Comparison of ENCODE assay signal across 1 cellular context in the genomic region with DNA sequence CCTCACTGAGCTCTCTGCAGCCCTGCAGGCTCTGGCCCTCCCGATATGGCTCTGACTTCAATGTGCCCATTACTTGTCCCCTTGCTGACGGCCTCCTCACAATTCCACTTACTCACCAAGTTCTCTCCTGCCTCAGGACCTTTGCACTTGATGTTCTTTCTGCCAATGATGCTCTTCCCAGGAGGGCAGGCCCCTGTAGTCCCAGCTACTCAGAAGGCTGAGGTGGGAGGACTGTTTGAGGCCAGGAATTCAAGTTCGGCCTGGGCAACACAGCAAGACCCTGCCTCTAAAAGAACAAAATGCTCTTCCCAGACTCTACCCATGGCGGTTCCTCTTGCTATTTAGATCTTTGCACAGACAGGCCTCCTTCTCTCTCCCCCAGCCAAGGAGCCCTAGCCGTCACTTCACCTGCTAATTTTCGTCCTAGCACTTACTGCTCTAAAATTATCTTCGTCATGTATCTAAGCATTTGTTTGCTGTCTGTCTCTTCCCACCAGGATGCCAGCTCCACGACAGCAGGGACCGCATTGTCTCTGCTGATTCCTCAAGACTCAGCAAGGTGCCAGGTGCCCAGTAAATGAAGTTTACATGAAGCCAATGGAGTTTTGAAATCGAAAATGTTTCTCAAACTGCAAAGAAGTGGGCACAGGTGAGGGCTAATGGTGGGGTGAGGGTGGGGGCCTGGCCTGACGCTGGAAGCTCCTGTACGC.
TF ChIP-seq lines count a peak whose summit lies in the region.

No MANE protein-coding gene starts in this region.

TF ChIP-seq in HEK293, 187 proteins besides CTCF, POLR2A, EP300 and RAD21 (continued from another document):
- no peak for TF ChIP-seq ZNF23 (tag by site-specific recombination; IDR thresholded peaks at IDR 0.05; ENCODE audit: borderline replicate concordance)
- TF ChIP-seq BCL11A (tag by site-specific recombination; IDR thresholded peaks at IDR 0.05; ENCODE audit: low read depth): no peak
- TF ChIP-seq ZNF114 (tag by site-specific recombination; IDR thresholded peaks at IDR 0.05): no peak
- TF ChIP-seq, protein P1, sequence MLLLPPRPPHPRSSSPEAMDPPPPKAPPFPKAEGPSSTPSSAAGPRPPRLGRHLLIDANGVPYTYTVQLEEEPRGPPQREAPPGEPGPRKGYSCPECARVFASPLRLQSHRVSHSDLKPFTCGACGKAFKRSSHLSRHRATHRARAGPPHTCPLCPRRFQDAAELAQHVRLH (tag by site-specific recombination; IDR thresholded peaks at IDR 0.05): 0 out of 2 replicates have a peak, but pooled peaks have one; percentile 29
- TF ChIP-seq ZIC2 (tag by site-specific recombination; IDR thresholded peaks at IDR 0.05): peak; percentile 92
- TF ChIP-seq ZNF560 (tag by site-specific recombination; IDR thresholded peaks at IDR 0.05; ENCODE audit: borderline replicate concordance): no peak
- TF ChIP-seq, protein P2, sequence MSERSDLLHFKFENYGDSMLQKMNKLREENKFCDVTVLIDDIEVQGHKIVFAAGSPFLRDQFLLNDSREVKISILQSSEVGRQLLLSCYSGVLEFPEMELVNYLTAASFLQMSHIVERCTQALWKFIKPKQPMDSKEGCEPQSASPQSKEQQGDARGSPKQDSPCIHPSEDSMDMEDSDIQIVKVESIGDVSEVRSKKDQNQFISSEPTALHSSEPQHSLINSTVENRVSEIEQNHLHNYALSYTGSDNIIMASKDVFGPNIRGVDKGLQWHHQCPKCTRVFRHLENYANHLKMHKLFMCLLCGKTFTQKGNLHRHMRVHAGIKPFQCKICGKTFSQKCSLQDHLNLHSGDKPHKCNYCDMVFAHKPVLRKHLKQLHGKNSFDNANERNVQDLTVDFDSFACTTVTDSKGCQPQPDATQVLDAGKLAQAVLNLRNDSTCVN (tag by site-specific recombination; optimal IDR thresholded peaks at IDR 0.05): peak; percentile 22
- 0 out of 2 replicates have a peak, but pooled peaks have one; percentile 32 for TF ChIP-seq ZBTB8A (tag by site-specific recombination; IDR thresholded peaks at IDR 0.05)
- TF ChIP-seq ZBTB20 (tag by site-specific recombination; IDR thresholded peaks at IDR 0.05): peak; percentile 11; the same call in 1 of the 2 replicates
- TF ChIP-seq, protein P3, sequence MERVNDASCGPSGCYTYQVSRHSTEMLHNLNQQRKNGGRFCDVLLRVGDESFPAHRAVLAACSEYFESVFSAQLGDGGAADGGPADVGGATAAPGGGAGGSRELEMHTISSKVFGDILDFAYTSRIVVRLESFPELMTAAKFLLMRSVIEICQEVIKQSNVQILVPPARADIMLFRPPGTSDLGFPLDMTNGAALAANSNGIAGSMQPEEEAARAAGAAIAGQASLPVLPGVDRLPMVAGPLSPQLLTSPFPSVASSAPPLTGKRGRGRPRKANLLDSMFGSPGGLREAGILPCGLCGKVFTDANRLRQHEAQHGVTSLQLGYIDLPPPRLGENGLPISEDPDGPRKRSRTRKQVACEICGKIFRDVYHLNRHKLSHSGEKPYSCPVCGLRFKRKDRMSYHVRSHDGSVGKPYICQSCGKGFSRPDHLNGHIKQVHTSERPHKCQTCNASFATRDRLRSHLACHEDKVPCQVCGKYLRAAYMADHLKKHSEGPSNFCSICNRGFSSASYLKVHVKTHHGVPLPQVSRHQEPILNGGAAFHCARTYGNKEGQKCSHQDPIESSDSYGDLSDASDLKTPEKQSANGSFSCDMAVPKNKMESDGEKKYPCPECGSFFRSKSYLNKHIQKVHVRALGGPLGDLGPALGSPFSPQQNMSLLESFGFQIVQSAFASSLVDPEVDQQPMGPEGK (tag by site-specific recombination; IDR thresholded peaks at IDR 0.05): peak; percentile 56; the same call in 1 of the 2 replicates
- TF ChIP-seq ZBTB17 (tag by site-specific recombination; IDR thresholded peaks at IDR 0.05): 0 out of 2 replicates have a peak, but pooled peaks have one; percentile 16
